24 cellular contexts compared by ENCODE assay signal in the genomic region with DNA sequence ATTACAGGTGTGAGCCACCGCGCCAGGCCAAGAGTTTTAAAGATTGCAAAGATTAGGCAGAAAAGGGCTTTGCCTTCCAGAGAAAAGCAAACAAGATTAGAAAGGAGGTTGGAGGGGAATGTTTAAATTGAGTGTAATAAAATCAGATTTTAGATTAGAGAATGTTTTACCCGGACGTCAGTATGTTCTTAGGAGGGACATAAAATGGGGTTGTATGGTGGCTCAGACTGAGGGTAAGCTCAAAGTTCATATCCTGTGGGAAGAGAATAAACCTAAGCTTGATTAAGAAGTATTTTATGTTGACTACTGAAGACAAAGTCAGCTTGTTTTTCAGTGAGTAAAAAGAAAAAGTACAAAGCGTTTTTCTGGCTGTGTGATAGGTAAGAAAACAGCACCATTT.
"Had no signal": no experiment of that assay in that cellular context is flagged by ENCODE, and none has a peak within 500 bp of the region (broad histone marks: within the 10 kb centered on the region; RNA-seq: fewer than 3 reads in every experiment).

No MANE protein-coding gene starts in this region.

- ATAC-seq: effector memory CD8-positive, alpha-beta T cell; gastroesophageal sphincter; heart left ventricle; left lung; naive thymus-derived CD4-positive, alpha-beta T cell; psoas muscle; right cardiac atrium; stimulated activated naive CD8-positive, alpha-beta T cell treated with anti-CD3 and anti-CD28 coated beads, Interleukin-15, amount 100 ng/mL, for 72 hours had no signal

- H3K4me1 ChIP-seq: gastroesophageal sphincter, heart left ventricle, left lung, psoas muscle, suprapubic skin, vagina had no signal

- H3K9me3 ChIP-seq: psoas muscle, suprapubic skin, vagina had no signal

- H3K4me1 Mint-ChIP-seq: mesothelial cell of epicardium, nephron had no signal

- H3K36me3 ChIP-seq: gastroesophageal sphincter, heart left ventricle, left lung, suprapubic skin, vagina had no signal

- H3K4me2 ChIP-seq: hepatocyte had no signal

- DNase-seq: dermis blood vessel endothelial cell; effector memory CD8-positive, alpha-beta T cell; foreskin fibroblast; heart left ventricle; kidney; left lung; mesenchymal stem cell; naive thymus-derived CD4-positive, alpha-beta T cell; nucleus accumbens; psoas muscle; right cardiac atrium; stimulated activated CD4-positive, alpha-beta T cell treated with anti-CD3 and anti-CD28 coated beads, Interleukin-1b, Interleukin-23, amount 100 ng/mL, for 48 hours; stimulated activated CD4-positive, alpha-beta T cell treated with anti-CD3 and anti-CD28 coated beads, Interleukin-4, amount 100 ng/mL, for 1 hour; stimulated activated CD8-positive, alpha-beta memory T cell treated with anti-CD3 and anti-CD28 coated beads, Interleukin-4, amount 100 ng/mL, for 48 hours; stimulated activated naive CD4-positive, alpha-beta T cell; stimulated activated naive CD8-positive, alpha-beta T cell treated with anti-CD3 and anti-CD28 coated beads, Interleukin-15, amount 100 ng/mL, for 72 hours had no signal

- FAIRE-seq: kidney had no signal

- H3K4me3 Mint-ChIP-seq: effector memory CD8-positive, alpha-beta T cell; mesothelial cell of epicardium; naive thymus-derived CD4-positive, alpha-beta T cell; nephron; stimulated activated naive CD8-positive, alpha-beta T cell treated with anti-CD3 and anti-CD28 coated beads, Interleukin-15, amount 100 ng/mL, for 72 hours had no signal

- H3K27me3 Mint-ChIP-seq: effector memory CD8-positive, alpha-beta T cell; naive thymus-derived CD4-positive, alpha-beta T cell; stimulated activated naive CD8-positive, alpha-beta T cell treated with anti-CD3 and anti-CD28 coated beads, Interleukin-15, amount 100 ng/mL, for 72 hours had no signal

- H3K9me3 Mint-ChIP-seq: effector memory CD8-positive, alpha-beta T cell had no signal

- H3K27ac Mint-ChIP-seq: mesothelial cell of epicardium; nephron; stimulated activated naive CD8-positive, alpha-beta T cell treated with anti-CD3 and anti-CD28 coated beads, Interleukin-15, amount 100 ng/mL, for 72 hours had no signal

- H3K27me3 ChIP-seq: gastroesophageal sphincter, heart left ventricle, hepatocyte, left lung, suprapubic skin, vagina had no signal

- H3K27ac ChIP-seq: coronary artery, gastroesophageal sphincter, heart left ventricle, hepatocyte, left lung, psoas muscle, skin epidermis, suprapubic skin, vagina had no signal

- H3K4me3 ChIP-seq: coronary artery, gastroesophageal sphincter, heart left ventricle, hepatocyte, left lung, psoas muscle, skin epidermis, suprapubic skin, vagina had no signal

- H2AFZ ChIP-seq: hepatocyte had no signal
